Comparison of ENCODE assay signal across 13 cellular contexts in the genomic region with DNA sequence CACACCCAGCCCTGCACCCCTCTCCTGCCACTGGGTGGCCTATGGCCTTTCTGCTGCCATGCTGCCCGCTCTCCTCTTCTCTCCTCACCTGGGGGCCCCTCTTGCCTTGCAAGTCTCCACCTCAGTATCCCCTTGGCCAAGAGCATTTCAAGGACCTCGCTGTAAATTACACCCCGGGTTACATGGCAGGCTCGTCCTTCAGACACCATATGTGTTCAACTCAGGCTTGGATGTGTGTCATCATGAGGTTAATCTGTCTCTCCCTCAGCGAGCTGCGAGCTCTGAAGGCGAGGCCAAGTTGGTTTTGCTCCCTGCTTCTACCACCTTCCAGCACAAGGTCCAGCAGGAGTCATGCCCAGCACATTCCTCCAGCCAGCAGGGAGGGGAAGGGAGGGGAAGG.
DNase-seq lines count a peak whose midpoint lies in the region; ATAC-seq and TF ChIP-seq lines count a peak whose summit lies in the region.
"Had no signal": no experiment of that assay in that cellular context is flagged by ENCODE, and none has a peak within 500 bp of the region (broad histone marks: within the 10 kb centered on the region; RNA-seq: fewer than 3 reads in every experiment).

No MANE protein-coding gene starts in this region.

- H3K4me2 ChIP-seq in BLaER1 treated with 17β-estradiol and CSF1 and Interleukin-3, amounts not matched to agents 10 nM and 100 nM = peak overlapping the region; percentile 76 to 99 (median 90)
- no peak overlapping the region; the same call in 1 of the 2 replicates for H3K4me2 ChIP-seq in DND-41 (ENCODE audit: insufficient read depth, low read length)

- no peaks in the 10 kb centered on the region for H3K27me3 Mint-ChIP-seq in activated B cell treated with CpG ODN at 0.5 μM for 24 hours

- peak overlapping the region in 8 of 11 experiments; percentile 51 to 82 (median 74); a peak in 13 of 22 replicates for H3K27ac ChIP-seq in BLaER1 treated with 17β-estradiol and CSF1 and Interleukin-3, amounts not matched to agents 10 nM and 100 nM
- peak overlapping the region; percentile 97 for H3K27ac ChIP-seq in DND-41 (ENCODE audit: low read length)
- H3K27ac ChIP-seq: suprapubic skin had no signal

- no peak for DNase-seq in DND-41
- DNase-seq in activated B cell treated with CpG ODN at 0.5 μM for 24 hours = no peak
- DNase-seq in islet precursor cell = peak; percentile 26
- no peak for DNase-seq in superior temporal gyrus (ENCODE audit: extremely low spot score)
- DNase-seq: activated CD4-positive, alpha-beta T cell treated with anti-CD3 and anti-CD28 coated beads, Interleukin-2, amount 50 U/mL, for 48 hours; heart left ventricle; NCI-H774; T-helper 9 cell had no signal

- no peaks in the 10 kb centered on the region for H3K9me3 Mint-ChIP-seq in activated B cell treated with CpG ODN at 0.5 μM for 24 hours

- intact Hi-C loops in activated B cell treated with CpG ODN at 0.5 μM for 24 hours (cut with micrococcal nuclease) = loop anchor here (10.0 kb wide), 1 partner anchor 852 kb away; a partner anchor contains a TSS

- H2AFZ ChIP-seq in DND-41 (ENCODE audit: low read depth, low read length) = no peak overlapping the region

- no peak overlapping the region for H3K4me3 ChIP-seq in BLaER1 treated with 17β-estradiol and CSF1 and Interleukin-3, amounts not matched to agents 10 nM and 100 nM
- H3K4me3 ChIP-seq in DND-41 (ENCODE audit: low read depth in 1 of 2, low read length in 2 of 2) = no peak overlapping the region; a peak in 1 of 4 replicates
- H3K4me3 ChIP-seq: heart left ventricle, suprapubic skin had no signal

- H4K20me1 ChIP-seq in BLaER1 treated with 17β-estradiol and CSF1 and Interleukin-3, amounts not matched to agents 10 nM and 100 nM = no peaks in the 10 kb centered on the region
- H4K20me1 ChIP-seq in DND-41 (ENCODE audit: insufficient read depth, low read length) = no peaks in the 10 kb centered on the region

- no peaks in the 10 kb centered on the region for H3K36me3 Mint-ChIP-seq in activated B cell treated with CpG ODN at 0.5 μM for 24 hours (ENCODE audit: low read depth)

- peak overlapping the region; percentile 93 for H3K27ac Mint-ChIP-seq in activated B cell treated with CpG ODN at 0.5 μM for 24 hours
- H3K27ac Mint-ChIP-seq: progenitor cell of endocrine pancreas had no signal

- peak overlapping the region in 3 of 11 experiments; percentile 64 to 66 (median 64); a peak in 2 of 22 replicates for H3K9ac ChIP-seq in BLaER1 treated with 17β-estradiol and CSF1 and Interleukin-3, amounts not matched to agents 10 nM and 100 nM
- peak overlapping the region; percentile 35; the same call in 1 of the 2 replicates for H3K9ac ChIP-seq in DND-41 (ENCODE audit: low read depth, low read length)

- TF ChIP-seq CTCF in DND-41 (IDR thresholded peaks at IDR 0.05; ENCODE audit: borderline replicate concordance, extremely low read depth, low read length, poor library complexity, severe bottlenecking) (no peak), activated B cell treated with CpG ODN at 0.5 μM for 24 hours (IDR thresholded peaks at IDR 0.05) (no peak)

- H3K79me2 ChIP-seq in DND-41 (ENCODE audit: insufficient read depth, low read length) = no peaks in the 10 kb centered on the region

- H3K36me3 ChIP-seq in BLaER1 treated with 17β-estradiol and CSF1 and Interleukin-3, amounts not matched to agents 10 nM and 100 nM = no peaks in the 10 kb centered on the region
- H3K36me3 ChIP-seq in DND-41 (ENCODE audit: insufficient read depth, low read length) = no peaks in the 10 kb centered on the region
- H3K36me3 ChIP-seq: heart left ventricle, suprapubic skin had no signal

- peaks cover 43 to 70% (median 61%) of the 10 kb centered on the region in 10 experiments for H3K4me1 ChIP-seq in BLaER1 treated with 17β-estradiol and CSF1 and Interleukin-3, amounts not matched to agents 10 nM and 100 nM
- peaks cover 43% of the 10 kb centered on the region for H3K4me1 ChIP-seq in DND-41 (ENCODE audit: insufficient read depth, low read length)
- H3K4me1 ChIP-seq: suprapubic skin had no signal

- CTCF ChIA-PET in activated B cell treated with CpG ODN at 0.5 μM for 24 hours (lab: Charles Lee) = interaction anchor here (2.3 kb wide), 1 partner anchor 9 kb away, joined by 7 read pairs; no protein-coding TSS in a partner anchor

- POLR2A ChIA-PET in activated B cell treated with CpG ODN at 0.5 μM for 24 hours (lab: Charles Lee) = interaction anchor here (1.2 to 1.6 kb wide), 3 partner anchors 50 to 120 kb away, joined by 3 to 5 read pairs (median 4); a partner anchor contains a TSS

- peaks cover 8 to 41% (median 35%) of the 10 kb centered on the region in 11 experiments; a peak in 20 of 22 replicates for H3K9me3 ChIP-seq in BLaER1 treated with 17β-estradiol and CSF1 and Interleukin-3, amounts not matched to agents 10 nM and 100 nM (replicated peaks in 1 of 11)
- H3K9me3 ChIP-seq in DND-41 (ENCODE audit: insufficient read depth, low read length, severe bottlenecking) = no peaks in the 10 kb centered on the region
- H3K9me3 ChIP-seq: heart left ventricle, suprapubic skin had no signal

- H3K4me3 Mint-ChIP-seq in activated B cell treated with CpG ODN at 0.5 μM for 24 hours = peak overlapping the region; percentile 32

- no peaks in the 10 kb centered on the region for H3K27me3 ChIP-seq in BLaER1 treated with 17β-estradiol and CSF1 and Interleukin-3, amounts not matched to agents 10 nM and 100 nM
- no peaks in the 10 kb centered on the region for H3K27me3 ChIP-seq in DND-41 (ENCODE audit: insufficient read depth, low read length, poor library complexity)

- ATAC-seq in DND-41 (ENCODE audit: insufficient read depth, low read depth) (no peak), activated B cell treated with CpG ODN at 0.5 μM for 24 hours (ENCODE audit: low read depth) (no peak), GM19023 (IDR thresholded peaks at IDR 0.05; ENCODE audit: unreplicated experiment) (no peak), HG03280 (IDR thresholded peaks at IDR 0.05; ENCODE audit: unreplicated experiment) (no peak)

- H3K4me1 Mint-ChIP-seq in activated B cell treated with CpG ODN at 0.5 μM for 24 hours = peaks cover 89% of the 10 kb centered on the region
